ENCODE assay signal across 20 cellular contexts in the genomic region with DNA sequence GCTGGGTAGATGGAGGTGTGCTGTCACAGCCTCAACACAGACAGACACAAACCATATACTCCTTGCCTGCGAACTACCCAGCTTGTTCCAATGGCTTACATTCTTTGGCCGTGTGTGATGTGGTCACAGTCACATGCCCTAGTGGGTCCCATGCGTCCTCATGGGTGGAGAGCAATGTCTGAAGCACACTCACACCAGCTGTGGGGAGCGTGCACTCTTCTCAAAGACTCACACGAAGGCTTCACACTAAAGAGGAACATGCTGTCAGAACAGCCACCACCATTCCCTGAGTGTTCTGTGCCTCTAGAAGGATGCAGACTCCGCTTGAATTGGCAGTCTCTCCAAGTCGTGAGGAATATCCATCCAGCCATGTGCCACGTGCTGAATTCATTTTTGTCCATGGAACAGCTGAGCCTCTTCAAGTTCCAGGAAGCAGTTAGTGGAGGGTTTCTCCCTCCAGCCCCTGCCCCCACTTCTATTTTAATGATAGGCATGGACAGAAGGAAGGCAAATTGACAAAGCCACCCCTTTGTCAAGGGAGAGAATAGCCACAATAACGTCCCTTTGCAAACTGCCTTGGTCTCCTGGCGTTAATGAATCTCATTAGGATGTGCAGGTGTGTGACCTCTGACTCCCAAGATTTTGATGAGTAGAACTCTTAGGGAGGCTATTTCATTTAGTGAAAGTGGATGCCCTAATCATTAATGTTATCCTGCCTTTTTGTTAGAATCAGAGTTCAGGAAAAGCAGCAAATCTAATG.
A peak's percentile ranks its signal among the peaks of the same experiment; 100 is the strongest.
DNase-seq lines count a peak whose midpoint lies in the region; ATAC-seq and TF ChIP-seq lines count a peak whose summit lies in the region.
"Had no signal": no experiment of that assay in that cellular context is flagged by ENCODE, and none has a peak within 500 bp of the region (broad histone marks: within the 10 kb centered on the region; RNA-seq: fewer than 3 reads in every experiment).

No MANE protein-coding gene starts in this region.

- H3K9me3 ChIP-seq in neural progenitor cell (ENCODE audit: low read depth): no peaks in the 10 kb centered on the region
- H3K9me3 ChIP-seq in Karpas-422 (ENCODE audit: low read length): no peaks in the 10 kb centered on the region

- ATAC-seq in GM23338 (peak; percentile 61), HG02970 (IDR thresholded peaks at IDR 0.05; ENCODE audit: low FRiP score, unreplicated experiment) (no peak)
- ATAC-seq: natural killer cell, PC-3, T-cell had no signal

- H3K27ac ChIP-seq in GM23338 (ENCODE audit: low read depth): no peak overlapping the region
- peak overlapping the region; percentile 86 for H3K27ac ChIP-seq in neural progenitor cell
- H3K27ac ChIP-seq in Karpas-422 (ENCODE audit: low read length): no peak overlapping the region

- DNase-seq in AG08395 (ENCODE audit: low spot score): peak; percentile 23
- DNase-seq in GM23338 (ENCODE audit: low spot score): no peak
- DNase-seq in cerebellar cortex (ENCODE audit: low spot score): peak; percentile 32
- peak; percentile 84 for DNase-seq in neural progenitor cell (ENCODE audit: low spot score)
- DNase-seq in NCI-H2029 treated with DMSO at 0.1 percent for 48 hours (lab: John Stamatoyannopoulos, UW): no peak
- no peak for DNase-seq in SK-N-DZ (ENCODE audit: low spot score)
- no peak for DNase-seq in Karpas-422
- DNase-seq: activated CD4-positive, alpha-beta T cell treated with anti-CD3 and anti-CD28 coated beads for 4 hours; activated naive CD4-positive, alpha-beta T cell treated with anti-CD3 and anti-CD28 coated beads, Interleukin-2, amount 10 ng/mL, durations not matched to agents 7 days and 5 days; anterior cingulate cortex; CD4-positive, alpha-beta memory T cell; dermis blood vessel endothelial cell; DMS 273 treated with DMSO at 0.1 percent for 48 hours; natural killer cell; NCI-H1694; PC-3; posterior cingulate gyrus; SIG-M5; T-cell had no signal

- H4K20me1 ChIP-seq in GM23338 (replicated peaks; ENCODE audit: insufficient read depth) (no peaks in the 10 kb centered on the region), neural progenitor cell (ENCODE audit: low read depth) (no peaks in the 10 kb centered on the region), Karpas-422 (ENCODE audit: insufficient read depth, low read depth, low read length) (no peaks in the 10 kb centered on the region)

- H3K79me2 ChIP-seq in GM23338 (replicated peaks; ENCODE audit: insufficient read depth): no peaks in the 10 kb centered on the region
- H3K79me2 ChIP-seq in neural progenitor cell (ENCODE audit: low read depth): no peaks in the 10 kb centered on the region
- no peaks in the 10 kb centered on the region for H3K79me2 ChIP-seq in Karpas-422 (ENCODE audit: low read length)

- peaks cover 3% of the 10 kb centered on the region for H3K27me3 Mint-ChIP-seq in GM23338 (ENCODE audit: insufficient read depth, low read depth, poor library complexity)
- H3K27me3 Mint-ChIP-seq in neural progenitor cell (ENCODE audit: insufficient read depth, low read depth): peaks cover 4% of the 10 kb centered on the region
- H3K27me3 Mint-ChIP-seq: CD4-positive, alpha-beta memory T cell had no signal

- H3K36me3 Mint-ChIP-seq in GM23338 (ENCODE audit: low read depth) (no peaks in the 10 kb centered on the region), neural progenitor cell (no peaks in the 10 kb centered on the region)
- H3K36me3 Mint-ChIP-seq: activated naive CD4-positive, alpha-beta T cell treated with anti-CD3 and anti-CD28 coated beads, Interleukin-2, amount 10 ng/mL, durations not matched to agents 7 days and 5 days; CD4-positive, alpha-beta memory T cell; natural killer cell; T-cell had no signal

- H3K36me3 ChIP-seq in GM23338 (ENCODE audit: insufficient read depth): no peaks in the 10 kb centered on the region
- no peaks in the 10 kb centered on the region for H3K36me3 ChIP-seq in neural progenitor cell
- no peaks in the 10 kb centered on the region for H3K36me3 ChIP-seq in Karpas-422 (ENCODE audit: insufficient read depth, low read length)

- H3K9me3 Mint-ChIP-seq in GM23338: no peaks in the 10 kb centered on the region
- H3K9me3 Mint-ChIP-seq in neural progenitor cell: peaks cover 3% of the 10 kb centered on the region
- H3K9me3 Mint-ChIP-seq: natural killer cell, T-cell had no signal

- no peak for TF ChIP-seq CTCF in GM23338 (conservative IDR thresholded peaks at IDR 0.05; ENCODE audit: low read depth in 2 of 2)
- no peak for TF ChIP-seq CTCF in neural progenitor cell (IDR thresholded peaks at IDR 0.05)

- H3K4me1 Mint-ChIP-seq in GM23338 (peaks cover 22% of the 10 kb centered on the region), neural progenitor cell (peaks cover 23% of the 10 kb centered on the region)
- H3K4me1 Mint-ChIP-seq: activated naive CD4-positive, alpha-beta T cell treated with anti-CD3 and anti-CD28 coated beads, Interleukin-2, amount 10 ng/mL, durations not matched to agents 7 days and 5 days; T-cell had no signal

- H3K9me2 ChIP-seq in GM23338 (ENCODE audit: insufficient read depth) (0 out of 2 replicates have a peak, but pooled peaks cover 3% of the 10 kb centered on the region), Karpas-422 (replicated peaks; ENCODE audit: insufficient read depth, low read length) (no peaks in the 10 kb centered on the region)

- H3K4me3 ChIP-seq in GM23338 (no peak overlapping the region), neural progenitor cell (no peak overlapping the region), Karpas-422 (ENCODE audit: low read length) (no peak overlapping the region)

- no peak overlapping the region for H3K4me2 ChIP-seq in GM23338
- peak overlapping the region; percentile 41 for H3K4me2 ChIP-seq in neural progenitor cell
- no peak overlapping the region for H3K4me2 ChIP-seq in Karpas-422 (ENCODE audit: low read depth, low read length, poor library complexity, severe bottlenecking)

- peak overlapping the region; percentile 88 for H2AFZ ChIP-seq in GM23338
- H2AFZ ChIP-seq in neural progenitor cell (replicated peaks): no peak overlapping the region
- no peak overlapping the region for H2AFZ ChIP-seq in Karpas-422 (ENCODE audit: low read length)

- H3K4me1 ChIP-seq in GM23338 (ENCODE audit: insufficient read depth): peaks cover 8% of the 10 kb centered on the region; the same call in 1 of the 2 replicates
- peaks cover 39% of the 10 kb centered on the region for H3K4me1 ChIP-seq in neural progenitor cell
- H3K4me1 ChIP-seq in Karpas-422 (ENCODE audit: low read length): peaks cover 8% of the 10 kb centered on the region

- H3K27me3 ChIP-seq in GM23338 (ENCODE audit: insufficient read depth) (no peaks in the 10 kb centered on the region), neural progenitor cell (no peaks in the 10 kb centered on the region), Karpas-422 (ENCODE audit: low read length) (no peaks in the 10 kb centered on the region)

- no peak overlapping the region for H3K4me3 Mint-ChIP-seq in GM23338
- no peak overlapping the region for H3K4me3 Mint-ChIP-seq in neural progenitor cell
- H3K4me3 Mint-ChIP-seq: activated naive CD4-positive, alpha-beta T cell treated with anti-CD3 and anti-CD28 coated beads, Interleukin-2, amount 10 ng/mL, durations not matched to agents 7 days and 5 days; CD4-positive, alpha-beta memory T cell; natural killer cell; T-cell had no signal

- H3K9ac ChIP-seq in neural progenitor cell: no peak overlapping the region
- no peak overlapping the region for H3K9ac ChIP-seq in Karpas-422 (ENCODE audit: low read length)

- H3F3A ChIP-seq in GM23338 (replicated peaks; ENCODE audit: low read depth) (no peaks in the 10 kb centered on the region), neural progenitor cell (ENCODE audit: low read depth) (peaks cover 31% of the 10 kb centered on the region)

- H3K27ac Mint-ChIP-seq in GM23338 (no peak overlapping the region), neural progenitor cell (peak overlapping the region; percentile 95)
- H3K27ac Mint-ChIP-seq: activated naive CD4-positive, alpha-beta T cell treated with anti-CD3 and anti-CD28 coated beads, Interleukin-2, amount 10 ng/mL, durations not matched to agents 7 days and 5 days; T-cell had no signal

TF ChIP-seq in GM23338, 12 proteins besides CTCF, POLR2A, EP300 and RAD21 (continues in another document):
- TF ChIP-seq CREB1 (CRISPR knock-in tag; IDR thresholded peaks at IDR 0.05; ENCODE audit: low read depth): no peak

Comparison
In these comparisons a context has a peak if more than half of its experiments do, and no peak if none do; other contexts are left out.
1. DNase-seq: peak in AG08395 (single experiment), cerebellar cortex (single experiment) and neural progenitor cell (single experiment); none in GM23338 (single experiment), NCI-H2029 treated with DMSO at 0.1 percent for 48 hours (single experiment), SK-N-DZ (single experiment) and Karpas-422 (single experiment).